Comparison of ENCODE assay signal across 21 cellular contexts in the genomic region with DNA sequence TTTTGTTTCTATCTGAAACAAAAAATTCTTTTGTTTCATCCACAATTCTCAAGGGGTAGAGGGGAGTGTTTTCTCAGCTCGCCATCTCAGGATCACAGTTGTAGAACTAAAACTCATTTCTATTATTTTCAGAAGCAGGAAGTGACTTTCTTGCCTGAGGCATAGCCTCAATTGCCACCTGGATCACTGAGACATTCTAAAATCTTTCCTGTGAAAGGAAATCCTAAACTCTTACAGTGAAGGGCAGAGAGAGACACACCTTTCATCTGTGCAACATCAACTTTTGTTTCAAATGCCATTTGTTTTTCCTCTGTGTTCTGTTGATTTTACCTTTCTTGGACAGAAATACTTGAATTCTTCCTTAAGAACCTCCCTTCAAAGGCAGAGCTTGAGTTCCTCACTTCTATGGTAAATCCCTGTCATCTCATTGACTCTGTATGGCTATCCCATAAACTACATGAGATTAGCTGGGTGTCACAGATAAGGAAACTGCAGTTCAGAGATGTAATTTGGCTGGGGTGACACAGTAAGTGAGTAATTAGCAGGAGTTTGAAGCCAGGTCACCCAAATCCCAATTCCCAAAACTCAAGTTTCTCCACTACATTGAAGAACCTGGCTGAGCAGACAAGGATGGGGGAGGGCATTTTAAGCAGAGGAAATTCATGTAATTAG.
"Had no signal": no experiment of that assay in that cellular context is flagged by ENCODE, and none has a peak within 500 bp of the region (broad histone marks: within the 10 kb centered on the region; RNA-seq: fewer than 3 reads in every experiment).

No MANE protein-coding gene starts in this region.

- H3K4me1 ChIP-seq: adrenal gland, colonic mucosa, right atrium auricular region, transverse colon had no signal

- H3K9me3 Mint-ChIP-seq: activated CD4-positive, alpha-beta memory T cell treated with anti-CD3 and anti-CD28 coated beads, Interleukin-2, amount 10 ng/mL, durations not matched to agents 7 days and 5 days; activated naive CD4-positive, alpha-beta T cell treated with anti-CD3 and anti-CD28 coated beads, Interleukin-2, amount 50 U/mL, for 24 hours; activated T-cell treated with anti-CD3 and anti-CD28 coated beads, Interleukin-2, amount 50 U/mL, for 4 hours; memory B cell had no signal

- H3K9me3 ChIP-seq: adrenal gland, colonic mucosa, right atrium auricular region, transverse colon had no signal

- H3K36me3 Mint-ChIP-seq: activated naive CD4-positive, alpha-beta T cell treated with anti-CD3 and anti-CD28 coated beads, Interleukin-2, amount 50 U/mL, for 24 hours; memory B cell; natural killer cell; WTC11 had no signal

- H3K27me3 Mint-ChIP-seq: activated CD4-positive, alpha-beta memory T cell treated with anti-CD3 and anti-CD28 coated beads, Interleukin-2, amount 10 ng/mL, durations not matched to agents 7 days and 5 days; activated naive CD4-positive, alpha-beta T cell treated with anti-CD3 and anti-CD28 coated beads, Interleukin-2, amount 50 U/mL, for 24 hours; memory B cell; progenitor cell of endocrine pancreas had no signal

- H3K27ac ChIP-seq: adrenal gland, colonic mucosa, right atrium auricular region, transverse colon had no signal

- H3K27me3 ChIP-seq: adrenal gland, colonic mucosa, right atrium auricular region, transverse colon had no signal

- H3K4me1 Mint-ChIP-seq: activated CD4-positive, alpha-beta memory T cell treated with anti-CD3 and anti-CD28 coated beads, Interleukin-2, amount 10 ng/mL, durations not matched to agents 7 days and 5 days; activated naive CD4-positive, alpha-beta T cell treated with anti-CD3 and anti-CD28 coated beads, Interleukin-2, amount 50 U/mL, for 24 hours; memory B cell; natural killer cell had no signal

- ATAC-seq: activated T-cell treated with anti-CD3 and anti-CD28 coated beads, Interleukin-2, amount 50 U/mL, for 4 hours; esophagus mucosa; left lobe of liver; natural killer cell had no signal

- H3K4me3 Mint-ChIP-seq: activated CD4-positive, alpha-beta memory T cell treated with anti-CD3 and anti-CD28 coated beads, Interleukin-2, amount 10 ng/mL, durations not matched to agents 7 days and 5 days; activated naive CD4-positive, alpha-beta T cell treated with anti-CD3 and anti-CD28 coated beads, Interleukin-2, amount 50 U/mL, for 24 hours; activated T-cell treated with anti-CD3 and anti-CD28 coated beads, Interleukin-2, amount 50 U/mL, for 4 hours; memory B cell; natural killer cell; WTC11 had no signal

- H3K36me3 ChIP-seq: adrenal gland, colonic mucosa, right atrium auricular region, transverse colon had no signal

- DNase-seq: activated CD4-positive, alpha-beta memory T cell treated with anti-CD3 and anti-CD28 coated beads, Interleukin-2, amount 10 ng/mL, durations not matched to agents 7 days and 5 days; activated CD4-positive, alpha-beta T cell treated with anti-CD3 and anti-CD28 coated beads for 4 hours; activated effector memory CD4-positive, alpha-beta T cell treated with anti-CD3 and anti-CD28 coated beads, Interleukin-2, amount 50 U/mL, for 16 hours; activated T-cell treated with anti-CD3 and anti-CD28 coated beads, Interleukin-2, amount 50 U/mL, for 4 hours; adrenal gland; central memory CD4-positive, alpha-beta T cell; colonic mucosa; islet precursor cell; natural killer cell; stimulated activated CD4-positive, alpha-beta T cell treated with anti-CD3 and anti-CD28 coated beads, Interleukin-15, amount 100 ng/mL, for 24 hours; stimulated activated CD4-positive, alpha-beta T cell treated with anti-CD3 and anti-CD28 coated beads, Interleukin-4, amount 100 ng/mL, for 1 hour; stimulated activated naive CD4-positive, alpha-beta T cell; substantia nigra; transverse colon had no signal

- H3K4me3 ChIP-seq: adrenal gland, colonic mucosa, right atrium auricular region, transverse colon had no signal

- H3K27ac Mint-ChIP-seq: activated CD4-positive, alpha-beta memory T cell treated with anti-CD3 and anti-CD28 coated beads, Interleukin-2, amount 10 ng/mL, durations not matched to agents 7 days and 5 days; activated naive CD4-positive, alpha-beta T cell treated with anti-CD3 and anti-CD28 coated beads, Interleukin-2, amount 50 U/mL, for 24 hours; memory B cell; natural killer cell; progenitor cell of endocrine pancreas had no signal
